ENCODE assay signal across 8 cellular contexts in genomic region chr2:184599054-184599874, GRCh38. TPM values are rescaled to one million over a fixed set of nuclear protein-coding genes. Genes with fewer than 3 reads are reported as not detected.
DNase-seq lines count a peak whose midpoint lies in the region; ATAC-seq and TF ChIP-seq lines count a peak whose summit lies in the region.

No MANE protein-coding gene starts in this region.

- ATAC-seq in stimulated activated naive CD8-positive, alpha-beta T cell treated with anti-CD3 and anti-CD28 coated beads, Interleukin-15, Interleukin-2, amounts not matched to agents 100 U/mL and 50 U/mL, for 24 hours: no peak
- ATAC-seq in PC-3 (no peak), naive B cell (ENCODE audit: low read depth in 2 of 2) (no peak), HG03097 (IDR thresholded peaks at IDR 0.05; ENCODE audit: low FRiP score, unreplicated experiment) (no peak), GM19328 (IDR thresholded peaks at IDR 0.05; ENCODE audit: unreplicated experiment) (no peak)

- no peak for TF ChIP-seq CTCF in PC-3 (conservative IDR thresholded peaks at IDR 0.05; ENCODE audit: low read depth, low read length)

- no peaks in the 10 kb centered on the region for H3F3A ChIP-seq in PC-3 (ENCODE audit: low read length, unreplicated experiment)

- DNase-seq in stimulated activated naive CD8-positive, alpha-beta T cell treated with anti-CD3 and anti-CD28 coated beads, Interleukin-15, Interleukin-2, amounts not matched to agents 100 U/mL and 50 U/mL, for 24 hours: no peak
- DNase-seq in PC-3: no peak
- DNase-seq in naive B cell: no peak
- no peak for DNase-seq in stimulated activated CD4-positive, alpha-beta T cell treated with anti-CD3 and anti-CD28 coated beads, Interleukin-2, amount 100 ng/mL, for 24 hours

- H3K27me3 Mint-ChIP-seq in stimulated activated naive CD8-positive, alpha-beta T cell treated with anti-CD3 and anti-CD28 coated beads, Interleukin-15, Interleukin-2, amounts not matched to agents 100 ng/mL and 50 ng/mL, for 24 hours: peaks cover 45% of the 10 kb centered on the region
- no peaks in the 10 kb centered on the region for H3K27me3 Mint-ChIP-seq in dendritic cell treated with granulocyte-macrophage colony-stimulating factor and Interleukin-4, amounts not matched to agents 40 ng/mL and 50 ng/mL, for 4 days
- peaks cover 16 to 38% (median 28%) of the 10 kb centered on the region in 3 donors for H3K27me3 Mint-ChIP-seq in naive B cell

- H3K36me3 ChIP-seq in PC-3 (ENCODE audit: low read depth, low read length): no peaks in the 10 kb centered on the region

- peak overlapping the region; percentile 56 for H3K9ac ChIP-seq in PC-3 (ENCODE audit: low read length)

- H3K4me3 ChIP-seq in PC-3 (ENCODE audit: low read length): peak overlapping the region; percentile 63

- H3K9me2 ChIP-seq in PC-3 (replicated peaks; ENCODE audit: low read length): no peaks in the 10 kb centered on the region

- POLR2A ChIA-PET in PC-3 (lab: Charles Lee; ENCODE audit: unreplicated experiment): no interaction called here

- peak overlapping the region; percentile 73 for H3K4me2 ChIP-seq in PC-3 (ENCODE audit: low read length)

- peaks cover 45% of the 10 kb centered on the region for H3K79me2 ChIP-seq in PC-3 (ENCODE audit: low read length)

- TSS peak; percentile 75 for BruUV-seq in PC-3 (replicated peaks; lab: Mats Ljungman, UMichigan)

- peak overlapping the region; percentile 13 for H3K27ac ChIP-seq in PC-3 (ENCODE audit: low read length)

- H3K36me3 Mint-ChIP-seq in stimulated activated naive CD8-positive, alpha-beta T cell treated with anti-CD3 and anti-CD28 coated beads, Interleukin-15, Interleukin-2, amounts not matched to agents 100 ng/mL and 50 ng/mL, for 24 hours (ENCODE audit: low read depth): no peaks in the 10 kb centered on the region
- peaks cover 13% of the 10 kb centered on the region for H3K36me3 Mint-ChIP-seq in dendritic cell treated with granulocyte-macrophage colony-stimulating factor and Interleukin-4, amounts not matched to agents 40 ng/mL and 50 ng/mL, for 4 days (ENCODE audit: low read depth)
- no peaks in the 10 kb centered on the region for H3K36me3 Mint-ChIP-seq in naive B cell

- peak overlapping the region; percentile 54 for H3K4me3 Mint-ChIP-seq in stimulated activated naive CD8-positive, alpha-beta T cell treated with anti-CD3 and anti-CD28 coated beads, Interleukin-15, Interleukin-2, amounts not matched to agents 100 ng/mL and 50 ng/mL, for 24 hours
- H3K4me3 Mint-ChIP-seq in dendritic cell treated with granulocyte-macrophage colony-stimulating factor and Interleukin-4, amounts not matched to agents 40 ng/mL and 50 ng/mL, for 4 days: peak overlapping the region; percentile 84
- peak overlapping the region; percentile 66 to 91 (median 80) for H3K4me3 Mint-ChIP-seq in naive B cell

- no peaks in the 10 kb centered on the region for H3K9me3 Mint-ChIP-seq in stimulated activated naive CD8-positive, alpha-beta T cell treated with anti-CD3 and anti-CD28 coated beads, Interleukin-15, Interleukin-2, amounts not matched to agents 100 ng/mL and 50 ng/mL, for 24 hours
- no peaks in the 10 kb centered on the region for H3K9me3 Mint-ChIP-seq in dendritic cell treated with granulocyte-macrophage colony-stimulating factor and Interleukin-4, amounts not matched to agents 40 ng/mL and 50 ng/mL, for 4 days
- peaks cover 0 to 8% (median 0%) of the 10 kb centered on the region in 7 donors for H3K9me3 Mint-ChIP-seq in naive B cell

- H3K4me1 ChIP-seq in PC-3 (ENCODE audit: insufficient read depth, low read length): peaks cover 13% of the 10 kb centered on the region

- H3K27me3 ChIP-seq in PC-3 (ENCODE audit: low read length): no peaks in the 10 kb centered on the region

- intact Hi-C loops in PC-3 (cut with micrococcal nuclease): no loop called here
- intact Hi-C loops in dendritic cell treated with granulocyte-macrophage colony-stimulating factor and Interleukin-4, amounts not matched to agents 40 ng/mL and 50 ng/mL, for 4 days (cut with micrococcal nuclease): loop anchor here (5.0 kb wide), 1 partner anchor 1888 kb away; the partner anchor contains the start of gene ZC3H15

- H2AFZ ChIP-seq in PC-3 (ENCODE audit: low read length): peak overlapping the region; percentile 17; the same call in 1 of the 2 replicates

- no peak overlapping the region for H3K27ac Mint-ChIP-seq in stimulated activated naive CD8-positive, alpha-beta T cell treated with anti-CD3 and anti-CD28 coated beads, Interleukin-15, Interleukin-2, amounts not matched to agents 100 ng/mL and 50 ng/mL, for 24 hours
- peak overlapping the region; percentile 95 for H3K27ac Mint-ChIP-seq in dendritic cell treated with granulocyte-macrophage colony-stimulating factor and Interleukin-4, amounts not matched to agents 40 ng/mL and 50 ng/mL, for 4 days
- H3K27ac Mint-ChIP-seq in naive B cell: peak overlapping the region in 3 of 6 donors; percentile 52 to 74 (median 71)

- CTCF ChIA-PET in PC-3 (lab: Charles Lee): no interaction called here

- H3K9me3 ChIP-seq in PC-3 (ENCODE audit: low read length): no peaks in the 10 kb centered on the region

- H4K20me1 ChIP-seq in PC-3 (ENCODE audit: low read length): no peaks in the 10 kb centered on the region

- H3K4me1 Mint-ChIP-seq in stimulated activated naive CD8-positive, alpha-beta T cell treated with anti-CD3 and anti-CD28 coated beads, Interleukin-15, Interleukin-2, amounts not matched to agents 100 ng/mL and 50 ng/mL, for 24 hours (ENCODE audit: low read depth): peaks cover 11% of the 10 kb centered on the region
- H3K4me1 Mint-ChIP-seq in dendritic cell treated with granulocyte-macrophage colony-stimulating factor and Interleukin-4, amounts not matched to agents 40 ng/mL and 50 ng/mL, for 4 days (ENCODE audit: low read depth): peaks cover 38% of the 10 kb centered on the region
- H3K4me1 Mint-ChIP-seq in naive B cell: peaks cover 24 to 27% (median 25%) of the 10 kb centered on the region in 3 donors

RNA-seq across cellular contexts. Expression of gene ZNF804A, which starts 0.9 kb away (rescaled TPM):
- total RNA-seq in PC-3 (2014; rRNA removed): 1.6 and 1.9 TPM in 2 replicates
- under 1 TPM in 4 of 6 donors, not detected in 2; 0.19 to 0.40 (median 0.30) TPM for polyA plus RNA-seq in naive B cell (ENCODE audit: low read depth in 6 of 6)
